In the genomic region with DNA sequence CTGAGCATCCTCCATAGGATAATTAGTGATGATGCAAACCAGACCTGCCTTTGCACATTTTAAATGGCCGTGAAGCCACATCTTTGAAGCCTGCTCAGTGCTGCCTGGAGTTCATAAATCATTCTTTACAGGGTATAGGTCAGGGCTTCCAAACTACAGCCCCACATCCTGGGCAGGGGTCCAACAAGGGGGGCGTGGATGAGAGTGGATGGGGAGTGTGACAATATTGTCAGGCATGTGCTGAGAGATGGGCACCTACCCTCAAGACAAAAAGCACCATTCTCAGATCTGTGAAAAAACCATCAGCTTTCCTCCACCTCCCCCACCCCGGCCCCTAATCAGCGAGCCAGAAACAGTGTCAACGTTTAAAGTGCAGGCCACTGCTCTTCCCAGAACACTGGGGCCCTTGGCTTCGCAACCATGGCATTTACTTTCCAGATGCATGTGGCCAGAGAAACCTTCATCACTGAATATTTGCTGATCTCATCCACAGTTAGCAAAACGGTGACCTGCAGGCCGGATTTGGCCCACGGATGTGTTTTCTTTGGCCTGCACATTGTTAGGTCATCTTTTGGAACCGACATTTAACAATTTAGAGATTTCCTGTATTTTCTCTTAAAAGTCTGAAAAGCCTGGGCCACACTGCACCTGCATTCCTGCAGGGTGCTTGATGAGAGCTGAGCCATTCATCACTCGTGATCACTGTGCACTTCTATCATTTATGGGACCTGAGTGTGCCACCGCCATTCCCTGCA, we compare ENCODE assay signal across 1 cellular context.
TF ChIP-seq lines count a peak whose summit lies in the region.

No MANE protein-coding gene starts in this region.

TF ChIP-seq in SK-N-SH treated with all-trans-retinoic acid at 6 μM for 48 hours, 23 proteins besides CTCF, POLR2A, EP300 and RAD21 (continued from another document):
- TF ChIP-seq, protein P1, sequence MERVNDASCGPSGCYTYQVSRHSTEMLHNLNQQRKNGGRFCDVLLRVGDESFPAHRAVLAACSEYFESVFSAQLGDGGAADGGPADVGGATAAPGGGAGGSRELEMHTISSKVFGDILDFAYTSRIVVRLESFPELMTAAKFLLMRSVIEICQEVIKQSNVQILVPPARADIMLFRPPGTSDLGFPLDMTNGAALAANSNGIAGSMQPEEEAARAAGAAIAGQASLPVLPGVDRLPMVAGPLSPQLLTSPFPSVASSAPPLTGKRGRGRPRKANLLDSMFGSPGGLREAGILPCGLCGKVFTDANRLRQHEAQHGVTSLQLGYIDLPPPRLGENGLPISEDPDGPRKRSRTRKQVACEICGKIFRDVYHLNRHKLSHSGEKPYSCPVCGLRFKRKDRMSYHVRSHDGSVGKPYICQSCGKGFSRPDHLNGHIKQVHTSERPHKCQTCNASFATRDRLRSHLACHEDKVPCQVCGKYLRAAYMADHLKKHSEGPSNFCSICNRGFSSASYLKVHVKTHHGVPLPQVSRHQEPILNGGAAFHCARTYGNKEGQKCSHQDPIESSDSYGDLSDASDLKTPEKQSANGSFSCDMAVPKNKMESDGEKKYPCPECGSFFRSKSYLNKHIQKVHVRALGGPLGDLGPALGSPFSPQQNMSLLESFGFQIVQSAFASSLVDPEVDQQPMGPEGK (CRISPR knock-in tag; IDR thresholded peaks at IDR 0.05; ENCODE audit: borderline replicate concordance): no peak
- TF ChIP-seq ARNTL (CRISPR knock-in tag; IDR thresholded peaks at IDR 0.05; ENCODE audit: borderline replicate concordance, low read depth) (no peak), ZNF70 (CRISPR knock-in tag; IDR thresholded peaks at IDR 0.05) (peak; percentile 81), TOX (CRISPR knock-in tag; IDR thresholded peaks at IDR 0.05; ENCODE audit: borderline replicate concordance) (no peak), BACH2 (CRISPR knock-in tag; IDR thresholded peaks at IDR 0.05; ENCODE audit: borderline replicate concordance) (peak; percentile 13; the same call in 1 of the 2 replicates), ZFP30 (CRISPR knock-in tag; IDR thresholded peaks at IDR 0.05) (no peak), ISL1 (CRISPR knock-in tag; IDR thresholded peaks at IDR 0.05) (peak; percentile 32), ZC3H10 (CRISPR knock-in tag; IDR thresholded peaks at IDR 0.05) (no peak), ZFP3 (CRISPR knock-in tag; IDR thresholded peaks at IDR 0.05) (0 out of 2 replicates have a peak, but pooled peaks have one; percentile 22), SNAI2 (CRISPR knock-in tag; IDR thresholded peaks at IDR 0.05) (no peak), OSR1 (CRISPR knock-in tag; IDR thresholded peaks at IDR 0.05) (no peak)
- TF ChIP-seq, protein P2, sequence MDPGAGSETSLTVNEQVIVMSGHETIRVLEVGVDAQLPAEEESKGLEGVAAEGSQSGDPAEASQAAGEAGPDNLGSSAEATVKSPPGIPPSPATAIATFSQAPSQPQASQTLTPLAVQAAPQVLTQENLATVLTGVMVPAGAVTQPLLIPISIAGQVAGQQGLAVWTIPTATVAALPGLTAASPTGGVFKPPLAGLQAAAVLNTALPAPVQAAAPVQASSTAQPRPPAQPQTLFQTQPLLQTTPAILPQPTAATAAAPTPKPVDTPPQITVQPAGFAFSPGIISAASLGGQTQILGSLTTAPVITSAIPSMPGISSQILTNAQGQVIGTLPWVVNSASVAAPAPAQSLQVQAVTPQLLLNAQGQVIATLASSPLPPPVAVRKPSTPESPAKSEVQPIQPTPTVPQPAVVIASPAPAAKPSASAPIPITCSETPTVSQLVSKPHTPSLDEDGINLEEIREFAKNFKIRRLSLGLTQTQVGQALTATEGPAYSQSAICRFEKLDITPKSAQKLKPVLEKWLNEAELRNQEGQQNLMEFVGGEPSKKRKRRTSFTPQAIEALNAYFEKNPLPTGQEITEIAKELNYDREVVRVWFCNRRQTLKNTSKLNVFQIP (CRISPR knock-in tag; IDR thresholded peaks at IDR 0.05; ENCODE audit: borderline replicate concordance, low read depth): no peak
- TF ChIP-seq, protein P3, sequence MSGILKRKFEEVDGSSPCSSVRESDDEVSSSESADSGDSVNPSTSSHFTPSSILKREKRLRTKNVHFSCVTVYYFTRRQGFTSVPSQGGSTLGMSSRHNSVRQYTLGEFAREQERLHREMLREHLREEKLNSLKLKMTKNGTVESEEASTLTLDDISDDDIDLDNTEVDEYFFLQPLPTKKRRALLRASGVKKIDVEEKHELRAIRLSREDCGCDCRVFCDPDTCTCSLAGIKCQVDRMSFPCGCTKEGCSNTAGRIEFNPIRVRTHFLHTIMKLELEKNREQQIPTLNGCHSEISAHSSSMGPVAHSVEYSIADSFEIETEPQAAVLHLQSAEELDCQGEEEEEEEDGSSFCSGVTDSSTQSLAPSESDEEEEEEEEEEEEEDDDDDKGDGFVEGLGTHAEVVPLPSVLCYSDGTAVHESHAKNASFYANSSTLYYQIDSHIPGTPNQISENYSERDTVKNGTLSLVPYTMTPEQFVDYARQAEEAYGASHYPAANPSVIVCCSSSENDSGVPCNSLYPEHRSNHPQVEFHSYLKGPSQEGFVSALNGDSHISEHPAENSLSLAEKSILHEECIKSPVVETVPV (CRISPR knock-in tag; IDR thresholded peaks at IDR 0.05): no peak
TF ChIP-seq in SK-N-SH treated with all-trans-retinoic acid at 6 μM for 48 hours: peak in this region for 10.
